In the genomic region with DNA sequence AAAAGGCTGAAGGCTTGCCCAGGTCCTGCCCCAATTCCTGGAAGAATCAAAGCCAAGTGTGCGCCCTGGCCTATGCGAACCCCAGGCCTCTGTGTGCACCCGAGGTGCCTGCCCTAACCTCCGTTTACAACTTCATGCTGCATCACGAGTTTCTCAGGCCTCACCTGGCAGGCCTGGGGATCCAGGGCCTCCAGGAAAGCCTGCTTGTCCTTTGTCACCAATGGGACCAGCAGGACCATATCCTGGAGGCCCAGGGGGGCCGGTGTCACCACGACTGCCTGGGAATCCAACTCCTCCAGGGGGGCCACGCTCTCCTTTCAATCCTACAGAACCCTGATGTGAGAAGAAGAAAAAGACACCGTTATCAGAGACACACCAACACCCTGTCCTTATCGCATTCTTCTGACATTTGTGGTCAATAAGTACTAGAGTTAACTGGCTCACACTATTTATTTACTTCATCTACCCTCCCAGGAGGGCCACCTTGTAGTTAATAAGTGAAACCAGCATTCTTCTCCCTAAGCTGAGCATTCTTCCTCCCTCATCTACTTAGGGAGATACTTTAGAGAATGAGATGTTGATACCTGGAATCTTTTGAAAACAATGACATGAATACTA, we compare ENCODE assay signal across 23 cellular contexts.
A peak's percentile ranks its signal among the peaks of the same experiment; 100 is the strongest.
DNase-seq lines count a peak whose midpoint lies in the region; ATAC-seq, FAIRE-seq and TF ChIP-seq lines count a peak whose summit lies in the region.
"Had no signal": no experiment of that assay in that cellular context is flagged by ENCODE, and none has a peak within 500 bp of the region (broad histone marks: within the 10 kb centered on the region; RNA-seq: fewer than 3 reads in every experiment).

No MANE protein-coding gene starts in this region.

- H3K4me3 Mint-ChIP-seq in astrocyte (ENCODE audit: unreplicated experiment): peak overlapping the region; percentile 69
- H3K4me3 Mint-ChIP-seq in endothelial cell (ENCODE audit: unreplicated experiment): peak overlapping the region; percentile 81
- no peak overlapping the region for H3K4me3 Mint-ChIP-seq in nephron
- no peak overlapping the region for H3K4me3 Mint-ChIP-seq in type B pancreatic cell
- no peak overlapping the region for H3K4me3 Mint-ChIP-seq in stimulated activated naive CD8-positive, alpha-beta T cell treated with anti-CD3 and anti-CD28 coated beads, Interleukin-15, amount 100 ng/mL, for 72 hours
- H3K4me3 Mint-ChIP-seq: CD14-positive monocyte, GM23338 had no signal

- no peak overlapping the region for H3K4me2 ChIP-seq in astrocyte (ENCODE audit: low read length)
- H3K4me2 ChIP-seq: GM23338 had no signal

- peaks cover 34% of the 10 kb centered on the region for H3K4me1 ChIP-seq in astrocyte (ENCODE audit: insufficient read depth, low read length)
- H3K4me1 ChIP-seq: Peyer's patch had no signal

- TF ChIP-seq CTCF in astrocyte (IDR thresholded peaks at IDR 0.05; ENCODE audit: insufficient read depth, low read depth, low read length) (no peak), endothelial cell (IDR thresholded peaks at IDR 0.05; ENCODE audit: unreplicated experiment) (no peak), nephron (IDR thresholded peaks at IDR 0.05; ENCODE audit: unreplicated experiment in 3 of 3) (no peak), type B pancreatic cell (conservative IDR thresholded peaks at IDR 0.05) (no peak)

- no peaks in the 10 kb centered on the region for H3K79me2 ChIP-seq in astrocyte (ENCODE audit: insufficient read depth, low read length)

- H3K27me3 Mint-ChIP-seq in astrocyte (ENCODE audit: low read depth, unreplicated experiment) (no peaks in the 10 kb centered on the region), endothelial cell (ENCODE audit: unreplicated experiment) (peaks cover 22% of the 10 kb centered on the region), nephron (ENCODE audit: low read depth) (no peaks in the 10 kb centered on the region), type B pancreatic cell (no peaks in the 10 kb centered on the region)
- peaks cover 39% of the 10 kb centered on the region for H3K27me3 Mint-ChIP-seq in stimulated activated naive CD8-positive, alpha-beta T cell treated with anti-CD3 and anti-CD28 coated beads, Interleukin-15, amount 100 ng/mL, for 72 hours

- H3K4me1 Mint-ChIP-seq in astrocyte (ENCODE audit: low read depth, unreplicated experiment): peaks cover 25% of the 10 kb centered on the region
- peaks cover 19% of the 10 kb centered on the region for H3K4me1 Mint-ChIP-seq in endothelial cell (ENCODE audit: unreplicated experiment)
- peaks cover 17% of the 10 kb centered on the region for H3K4me1 Mint-ChIP-seq in nephron
- H3K4me1 Mint-ChIP-seq in type B pancreatic cell (ENCODE audit: unreplicated experiment): peaks cover 15% of the 10 kb centered on the region
- H3K4me1 Mint-ChIP-seq in stimulated activated naive CD8-positive, alpha-beta T cell treated with anti-CD3 and anti-CD28 coated beads, Interleukin-15, amount 100 ng/mL, for 72 hours: no peaks in the 10 kb centered on the region
- H3K4me1 Mint-ChIP-seq: CD14-positive monocyte had no signal

- no peaks in the 10 kb centered on the region for H3K27me3 ChIP-seq in astrocyte (ENCODE audit: insufficient read depth, low read length)
- H3K27me3 ChIP-seq: Peyer's patch had no signal

- H3K36me3 Mint-ChIP-seq in astrocyte (ENCODE audit: low read depth, unreplicated experiment) (peaks cover 56% of the 10 kb centered on the region), endothelial cell (ENCODE audit: low read depth, unreplicated experiment) (peaks cover 68% of the 10 kb centered on the region), nephron (ENCODE audit: low read depth) (peaks cover 59% of the 10 kb centered on the region), type B pancreatic cell (peaks cover 22% of the 10 kb centered on the region)
- H3K36me3 Mint-ChIP-seq: CD14-positive monocyte had no signal

- no peak overlapping the region for H3K4me3 ChIP-seq in astrocyte (ENCODE audit: insufficient read depth, low read depth, low read length)
- H3K4me3 ChIP-seq: GM23338, K562, Peyer's patch had no signal

- no peak for ATAC-seq in stimulated activated naive CD8-positive, alpha-beta T cell treated with anti-CD3 and anti-CD28 coated beads, Interleukin-15, amount 100 ng/mL, for 72 hours
- ATAC-seq: GM23338, K562 had no signal

- no peak for FAIRE-seq in astrocyte (lab: Jason Lieb, UNC)
- FAIRE-seq: K562 had no signal

- H3K27ac Mint-ChIP-seq in astrocyte (ENCODE audit: unreplicated experiment) (peak overlapping the region; percentile 63), endothelial cell (ENCODE audit: unreplicated experiment) (peak overlapping the region; percentile 83), nephron (peak overlapping the region in 2 of 3 experiments; percentile 26 to 38), type B pancreatic cell (peak overlapping the region; percentile 20)
- peak overlapping the region in 1 of 2 donors; percentile 27 for H3K27ac Mint-ChIP-seq in stimulated activated naive CD8-positive, alpha-beta T cell treated with anti-CD3 and anti-CD28 coated beads, Interleukin-15, amount 100 ng/mL, for 72 hours
- H3K27ac Mint-ChIP-seq: CD14-positive monocyte, GM23338 had no signal

- H3K36me3 ChIP-seq in astrocyte (ENCODE audit: insufficient read depth, low read length): peaks cover 76% of the 10 kb centered on the region

- DNase-seq in astrocyte (ENCODE audit: low read depth) (peak; percentile 39), endothelial cell (ENCODE audit: low spot score) (no peak), type B pancreatic cell (ENCODE audit: extremely low spot score, unreplicated experiment) (no peak), COLO668 (lab: John Stamatoyannopoulos, UW; ENCODE audit: unreplicated experiment) (no peak), HPDE6-E6E7 (ENCODE audit: extremely low spot score) (no peak), AG20443 (ENCODE audit: low spot score) (no peak)
- no peak for DNase-seq in stimulated activated naive CD8-positive, alpha-beta T cell treated with anti-CD3 and anti-CD28 coated beads, Interleukin-15, amount 100 ng/mL, for 72 hours
- DNase-seq: ACHN, AML-193, COR-L47, GDM1, HCEC 1CT, NCI-H1092 treated with DMSO at 0.1 percent for 48 hours, NCI-H146, NCI-H2029 treated with DMSO at 0.1 percent for 48 hours, NCI-H2171, NCI-H446, NCI-H526 treated with DMSO at 0.1 percent for 48 hours, Peyer's patch had no signal

- no peak overlapping the region for H2AFZ ChIP-seq in astrocyte (ENCODE audit: low read depth, low read length)
- H2AFZ ChIP-seq: GM23338 had no signal

- H4K20me1 ChIP-seq in astrocyte (ENCODE audit: insufficient read depth, low read length): peaks cover 77% of the 10 kb centered on the region

- H3K9ac ChIP-seq in astrocyte (ENCODE audit: low read length): peak overlapping the region; percentile 20

- peak overlapping the region; percentile 48 for H3K27ac ChIP-seq in astrocyte (ENCODE audit: low read depth, low read length)
- H3K27ac ChIP-seq: Peyer's patch had no signal

- no peaks in the 10 kb centered on the region for H3K9me3 ChIP-seq in astrocyte (ENCODE audit: insufficient read depth, low read depth, low read length)
- H3K9me3 ChIP-seq: Peyer's patch had no signal

- no peaks in the 10 kb centered on the region for H3K9me3 Mint-ChIP-seq in astrocyte (ENCODE audit: unreplicated experiment)
- H3K9me3 Mint-ChIP-seq in endothelial cell (ENCODE audit: unreplicated experiment): no peaks in the 10 kb centered on the region
- no peaks in the 10 kb centered on the region for H3K9me3 Mint-ChIP-seq in nephron
- H3K9me3 Mint-ChIP-seq in type B pancreatic cell: no peaks in the 10 kb centered on the region
- no peaks in the 10 kb centered on the region for H3K9me3 Mint-ChIP-seq in stimulated activated naive CD8-positive, alpha-beta T cell treated with anti-CD3 and anti-CD28 coated beads, Interleukin-15, amount 100 ng/mL, for 72 hours
- H3K9me3 Mint-ChIP-seq: GM23338 had no signal

Comparison
In these comparisons a context has a peak if more than half of its experiments do, and no peak if none do; other contexts are left out.
1. H3K4me3 Mint-ChIP-seq: peak in astrocyte (single experiment) and endothelial cell (single experiment); none in nephron (0 of 3), type B pancreatic cell (single experiment) and stimulated activated naive CD8-positive, alpha-beta T cell treated with anti-CD3 and anti-CD28 coated beads, Interleukin-15, amount 100 ng/mL, for 72 hours (0 of 2).